Comparison of ENCODE assay signal across 8 cellular contexts in genomic region chr6:7974932-7975763, GRCh38.
A peak's percentile ranks its signal among the peaks of the same experiment; 100 is the strongest.
DNase-seq lines count a peak whose midpoint lies in the region; ATAC-seq and TF ChIP-seq lines count a peak whose summit lies in the region.

No MANE protein-coding gene starts in this region.

- no peaks in the 10 kb centered on the region for H3K27me3 Mint-ChIP-seq in Calu3 (ENCODE audit: unreplicated experiment)

- H4K20me1 ChIP-seq in hepatocyte (ENCODE audit: insufficient read depth, poor library complexity, severe bottlenecking): no peaks in the 10 kb centered on the region
- H4K20me1 ChIP-seq in smooth muscle cell (ENCODE audit: low read depth): no peaks in the 10 kb centered on the region

- peak overlapping the region; percentile 27 for H3K27ac Mint-ChIP-seq in Calu3 (ENCODE audit: unreplicated experiment)

- no peaks in the 10 kb centered on the region for H3K9me2 ChIP-seq in hepatocyte (replicated peaks; ENCODE audit: insufficient read depth)

- H3K27ac ChIP-seq in HUES48 (ENCODE audit: low read depth, low read length): peak overlapping the region; percentile 24
- H3K27ac ChIP-seq in hepatocyte: peak overlapping the region; percentile 69
- peak overlapping the region; percentile 52 for H3K27ac ChIP-seq in smooth muscle cell (ENCODE audit: low read depth)

- no peak overlapping the region for H3K9ac ChIP-seq in HUES48 (ENCODE audit: low read depth, low read length)
- H3K9ac ChIP-seq in smooth muscle cell (ENCODE audit: low read depth): peak overlapping the region; percentile 6

- no peak for ATAC-seq in GM19023 (IDR thresholded peaks at IDR 0.05; ENCODE audit: unreplicated experiment)
- ATAC-seq in HG03432 (IDR thresholded peaks at IDR 0.05; ENCODE audit: unreplicated experiment): no peak

- peaks cover 21% of the 10 kb centered on the region for H3K4me1 Mint-ChIP-seq in Calu3 (ENCODE audit: low read depth, unreplicated experiment)

- TF ChIP-seq CTCF in Calu3 (IDR thresholded peaks at IDR 0.05; ENCODE audit: unreplicated experiment) (no peak), hepatocyte (IDR thresholded peaks at IDR 0.05; ENCODE audit: poor library complexity) (no peak), smooth muscle cell (IDR thresholded peaks at IDR 0.05; ENCODE audit: borderline replicate concordance, insufficient read depth, poor library complexity, severe bottlenecking) (no peak)

- 16% methylated on average over 19 of the region's 19 CpGs for WGBS in hepatocyte (ENCODE audit: low lambda C conversion rate, missing lambda C conversion rate)
- WGBS in smooth muscle cell (ENCODE audit: low lambda C conversion rate): 2% methylated on average over 19 of the region's 19 CpGs

- no TSS peak for BruUV-seq in Calu3 (replicated peaks; lab: Mats Ljungman, UMichigan)

- H3K27me3 ChIP-seq in HUES48 (ENCODE audit: control insufficient read depth, insufficient read depth, low read length) (no peaks in the 10 kb centered on the region), hepatocyte (no peaks in the 10 kb centered on the region), smooth muscle cell (ENCODE audit: low read depth) (no peaks in the 10 kb centered on the region)

- H3K4me2 ChIP-seq in hepatocyte (peak overlapping the region; percentile 57), smooth muscle cell (peak overlapping the region; percentile 57)

- DNase-seq in Calu3 (peak; percentile 67), amygdala (lab: John Stamatoyannopoulos, UW) (peak in 52 of 56 donors; percentile 9 to 89 (median 62)), hepatocyte (ENCODE audit: low spot score) (peak; percentile 91), smooth muscle cell (lab: John Stamatoyannopoulos, UW; ENCODE audit: unreplicated experiment) (peak; percentile 26), NAMALWA (ENCODE audit: low spot score) (no peak)

- H3K79me2 ChIP-seq in hepatocyte: no peaks in the 10 kb centered on the region
- no peaks in the 10 kb centered on the region for H3K79me2 ChIP-seq in smooth muscle cell (ENCODE audit: low read depth)

- H3K4me3 ChIP-seq in HUES48 (ENCODE audit: low read depth, low read length) (no peak overlapping the region), hepatocyte (no peak overlapping the region), smooth muscle cell (peak overlapping the region; percentile 3)

- H3K36me3 Mint-ChIP-seq in Calu3 (ENCODE audit: insufficient read depth, unreplicated experiment): peaks cover 8% of the 10 kb centered on the region

- H3K4me1 ChIP-seq in HUES48 (ENCODE audit: control insufficient read depth, insufficient read depth, low read length) (no peaks in the 10 kb centered on the region), hepatocyte (ENCODE audit: insufficient read depth) (peaks cover 18% of the 10 kb centered on the region), smooth muscle cell (ENCODE audit: low read depth) (peaks cover 17% of the 10 kb centered on the region)

- H3K9me3 Mint-ChIP-seq in Calu3 (ENCODE audit: low read depth, unreplicated experiment): no peaks in the 10 kb centered on the region

- intact Hi-C loops in Calu3 (cut with micrococcal nuclease; ENCODE audit: unreplicated experiment): loop anchor here (5.0 kb wide), 1 partner anchor 63 kb away; the partner anchor contains the start of gene TXNDC5

- H3F3A ChIP-seq in smooth muscle cell (ENCODE audit: low read depth): no peaks in the 10 kb centered on the region

- H3K9me3 ChIP-seq in HUES48 (ENCODE audit: control insufficient read depth, insufficient read depth, low read length) (no peaks in the 10 kb centered on the region), hepatocyte (ENCODE audit: low read depth) (no peaks in the 10 kb centered on the region), smooth muscle cell (replicated peaks; ENCODE audit: low read depth) (no peaks in the 10 kb centered on the region)

- CTCF ChIA-PET in Calu3 (lab: Charles Lee): no interaction called here

- H2AFZ ChIP-seq in hepatocyte (no peak overlapping the region), smooth muscle cell (ENCODE audit: low read depth) (no peak overlapping the region)

- H3K36me3 ChIP-seq in HUES48 (ENCODE audit: control insufficient read depth, insufficient read depth, low read length): no peaks in the 10 kb centered on the region
- no peaks in the 10 kb centered on the region for H3K36me3 ChIP-seq in hepatocyte (replicated peaks; ENCODE audit: insufficient read depth, low read depth)
- H3K36me3 ChIP-seq in smooth muscle cell (ENCODE audit: low read depth): no peaks in the 10 kb centered on the region

- H3K4me3 Mint-ChIP-seq in Calu3 (ENCODE audit: low read depth, unreplicated experiment): peak overlapping the region; percentile 46
